8 cellular contexts compared by ENCODE assay signal in the genomic region with DNA sequence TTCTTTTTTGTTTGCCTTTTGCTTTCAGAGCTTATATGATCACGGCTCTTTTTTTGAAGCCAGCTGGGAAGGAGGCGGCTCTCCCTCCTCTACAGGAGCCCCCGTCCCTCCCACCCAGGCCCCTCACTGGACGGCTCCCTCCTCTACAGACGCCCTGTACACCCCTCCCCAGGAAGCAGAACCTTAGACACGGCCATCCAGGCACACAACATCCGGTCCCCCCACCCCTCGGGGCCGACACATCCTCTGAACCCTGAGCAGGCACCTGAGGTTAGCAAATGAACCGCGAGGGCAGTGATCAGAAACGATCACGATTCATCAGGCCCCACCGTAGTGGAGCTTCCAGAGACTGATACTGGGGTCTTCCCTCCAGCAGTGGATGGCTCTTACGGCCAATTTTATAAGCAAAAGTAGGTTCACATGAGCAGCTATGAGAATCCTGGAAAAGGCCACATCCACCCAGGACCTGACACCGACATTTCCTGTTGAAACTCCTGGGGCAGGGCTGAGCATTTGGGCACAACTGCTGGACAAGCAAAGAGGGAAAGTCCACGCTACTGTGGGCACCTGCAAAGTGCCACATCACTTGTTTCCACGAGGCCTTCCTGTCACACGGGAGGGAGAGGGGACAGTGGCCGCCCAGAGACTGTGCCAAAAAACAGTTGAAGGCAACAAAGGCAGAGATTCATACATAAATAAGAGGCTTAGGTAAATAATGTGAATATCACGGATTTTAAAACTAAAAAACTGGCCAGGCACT.
DNase-seq lines count a peak whose midpoint lies in the region; ATAC-seq, FAIRE-seq and TF ChIP-seq lines count a peak whose summit lies in the region.

No MANE protein-coding gene starts in this region.

- ATAC-seq in HG03439 (IDR thresholded peaks at IDR 0.05; ENCODE audit: unreplicated experiment) (peak; percentile 53), HG03469 (IDR thresholded peaks at IDR 0.05; ENCODE audit: unreplicated experiment) (no peak)

- no peak overlapping the region for H3K4me3 ChIP-seq in small intestine (ENCODE audit: low read depth in 1 of 2, low read length in 2 of 2)

- 56 to 82% (median 59%) methylated on average over 21 of the region's 21 CpGs for WGBS in small intestine, 3 donors

- H3K27me3 ChIP-seq in small intestine (ENCODE audit: control insufficient read depth in 2 of 2, insufficient read depth in 2 of 2, low read length in 2 of 2): no peaks in the 10 kb centered on the region

- H3K27ac ChIP-seq in small intestine (ENCODE audit: low read depth in 1 of 2, low read length in 1 of 2): peak overlapping the region; percentile 50 to 56

- H3K4me1 ChIP-seq in small intestine (ENCODE audit: control insufficient read depth in 2 of 2, insufficient read depth in 1 of 2, low read depth in 1 of 2, low read length in 1 of 2): peaks cover 0 to 2% of the 10 kb centered on the region in 2 donors

- DNase-seq in activated T-cell treated with anti-CD3 and anti-CD28 coated beads for 4 hours: peak; percentile 63
- peak; percentile 49 for DNase-seq in small intestine
- DNase-seq in midbrain (lab: John Stamatoyannopoulos, UW): no peak
- no peak for DNase-seq in erythroblast (lab: John Stamatoyannopoulos, UW)
- DNase-seq in H54 (ENCODE audit: insufficient read length, low spot score): no peak

- FAIRE-seq in small intestine (lab: Jason Lieb, UNC) (no peak), H54 (lab: Jason Lieb, UNC) (no peak)

- no peaks in the 10 kb centered on the region for H3K9me3 ChIP-seq in small intestine (ENCODE audit: control insufficient read depth, low read depth)

- TF ChIP-seq POLR2A in GM19193 (IDR thresholded peaks at IDR 0.05; ENCODE audit: extremely low read depth, insufficient read depth, insufficient read length) (peak; percentile 46), erythroblast (IDR thresholded peaks at IDR 0.05; ENCODE audit: low read length) (no peak), H54 (IDR thresholded peaks at IDR 0.05; ENCODE audit: low read depth, low read length) (no peak)

- no peaks in the 10 kb centered on the region for H3K36me3 ChIP-seq in small intestine (ENCODE audit: control insufficient read depth in 2 of 2, insufficient read depth in 2 of 2, low read length in 2 of 2)

Comparison
In these comparisons a context has a peak if more than half of its experiments do, and no peak if none do; other contexts are left out.
1. DNase-seq: peak in activated T-cell treated with anti-CD3 and anti-CD28 coated beads for 4 hours (single experiment) and small intestine (single experiment); none in midbrain (single experiment), erythroblast (0 of 2) and H54 (single experiment).